In the genomic region with DNA sequence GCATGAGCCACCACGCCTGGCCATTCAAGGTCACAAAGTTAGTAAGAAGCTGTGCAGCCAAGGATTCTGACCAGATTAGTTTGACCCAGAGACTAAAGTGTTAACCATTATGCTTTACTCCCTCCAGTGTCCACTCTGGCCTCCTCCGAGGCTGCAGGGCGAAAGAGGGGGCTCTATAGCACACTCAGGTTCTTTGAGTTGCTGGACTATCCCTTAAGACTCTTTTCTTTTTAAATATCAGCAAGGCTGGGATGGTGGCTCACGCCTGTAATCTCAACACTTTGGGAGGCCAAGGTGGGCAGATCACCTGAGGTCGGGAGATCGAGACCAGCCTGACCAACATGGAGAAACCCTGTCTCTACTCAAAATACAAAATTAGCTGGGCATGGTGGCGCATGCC, we compare ENCODE assay signal across 1 cellular context. TPM values are rescaled to one million over a fixed set of nuclear protein-coding genes. Genes with fewer than 3 reads are reported as not detected.
"Had no signal": no experiment of that assay in that cellular context is flagged by ENCODE, and none has a peak within 500 bp of the region (broad histone marks: within the 10 kb centered on the region; RNA-seq: fewer than 3 reads in every experiment).

No MANE protein-coding gene starts in this region.

RNA-seq across cellular contexts. Expression of a gene that starts 24.2 kb away (rescaled TPM):
- polyA plus RNA-seq: neural cell had no signal
